9 cellular contexts compared by ENCODE assay signal in genomic region chr4:52693492-52693891, GRCh38. TPM values are rescaled to one million over a fixed set of nuclear protein-coding genes. Genes with fewer than 3 reads are reported as not detected.
"Had no signal": no experiment of that assay in that cellular context is flagged by ENCODE, and none has a peak within 500 bp of the region (broad histone marks: within the 10 kb centered on the region; RNA-seq: fewer than 3 reads in every experiment).

No MANE protein-coding gene starts in this region.

- H3K27ac ChIP-seq: HL-60, KMS-11 had no signal

- FAIRE-seq: HepG2, HTR-8/SVneo, K562 had no signal

- H3K4me2 ChIP-seq: KMS-11 had no signal

- H3K9ac ChIP-seq: KMS-11 had no signal

- H3K4me3 ChIP-seq: K562 had no signal

- ATAC-seq: HepG2, K562 had no signal

- DNase-seq: IMR-90, KBM-7, KG1 had no signal

RNA-seq across cellular contexts. Expression of gene ERVMER34-1, which starts 57.7 kb away (rescaled TPM):
- total RNA-seq: IMR-90 had no signal
- polyA plus RNA-seq: IgD-negative memory B cell, IMR-90 had no signal
